10 cellular contexts compared by ENCODE assay signal in genomic region chr6:137414599-137414998, GRCh38.
A peak's percentile ranks its signal among the peaks of the same experiment; 100 is the strongest.
DNase-seq lines count a peak whose midpoint lies in the region; ATAC-seq and TF ChIP-seq lines count a peak whose summit lies in the region.
"Had no signal": no experiment of that assay in that cellular context is flagged by ENCODE, and none has a peak within 500 bp of the region (broad histone marks: within the 10 kb centered on the region; RNA-seq: fewer than 3 reads in every experiment).

No MANE protein-coding gene starts in this region.

- TF ChIP-seq CTCF in heart left ventricle (IDR thresholded peaks at IDR 0.05) (no peak), upper lobe of right lung (IDR thresholded peaks at IDR 0.05) (no peak)

- TF ChIP-seq POLR2A in heart left ventricle (IDR thresholded peaks at IDR 0.05): no peak

- peaks cover 0 to 17% (median 2%) of the 10 kb centered on the region in 12 donors for H3K4me1 ChIP-seq in heart left ventricle
- H3K4me1 ChIP-seq in effector memory CD4-positive, alpha-beta T cell (ENCODE audit: control insufficient read depth, insufficient read depth, low read length, poor library complexity, severe bottlenecking): no peaks in the 10 kb centered on the region
- no peaks in the 10 kb centered on the region for H3K4me1 ChIP-seq in muscle layer of duodenum (ENCODE audit: control insufficient read depth in 1 of 2, insufficient read depth in 2 of 2, low read length in 2 of 2)
- peaks cover 6% of the 10 kb centered on the region for H3K4me1 ChIP-seq in upper lobe of right lung

- no peak for DNase-seq in heart left ventricle
- no peak for DNase-seq in Right ventricle myocardium inferior (ENCODE audit: missing footprints)
- DNase-seq in effector memory CD4-positive, alpha-beta T cell: no peak
- no peak for DNase-seq in upper lobe of right lung
- no peak for DNase-seq in GDM1 (lab: John Stamatoyannopoulos, UW)
- DNase-seq in central memory CD4-positive, alpha-beta T cell: no peak
- DNase-seq: NCI-H1930 had no signal

- H3K27ac ChIP-seq in heart left ventricle (peak overlapping the region in 3 of 12 donors; percentile 52 to 76 (median 65)), muscle layer of duodenum (ENCODE audit: low read length) (no peak overlapping the region), upper lobe of right lung (peak overlapping the region; percentile 69)
- H3K27ac ChIP-seq in effector memory CD4-positive, alpha-beta T cell (ENCODE audit: insufficient read depth, low read length, poor library complexity, severe bottlenecking): no peak overlapping the region
- H3K27ac ChIP-seq: BLaER1 had no signal

- H3K27me3 ChIP-seq in heart left ventricle: peaks cover 0 to 36% (median 4%) of the 10 kb centered on the region in 9 donors
- no peaks in the 10 kb centered on the region for H3K27me3 ChIP-seq in effector memory CD4-positive, alpha-beta T cell (replicated peaks; ENCODE audit: control insufficient read depth, insufficient read depth, low read length, poor library complexity, severe bottlenecking)
- H3K27me3 ChIP-seq in muscle layer of duodenum (ENCODE audit: low read depth, low read length): no peaks in the 10 kb centered on the region
- H3K27me3 ChIP-seq in upper lobe of right lung: no peaks in the 10 kb centered on the region
- H3K27me3 ChIP-seq: BLaER1 had no signal

- H3K36me3 ChIP-seq in heart left ventricle (no peaks in the 10 kb centered on the region), muscle layer of duodenum (ENCODE audit: control insufficient read depth in 1 of 2, insufficient read depth in 2 of 2, low read length in 2 of 2) (no peaks in the 10 kb centered on the region), upper lobe of right lung (no peaks in the 10 kb centered on the region)
- H3K36me3 ChIP-seq in effector memory CD4-positive, alpha-beta T cell (ENCODE audit: control insufficient read depth, insufficient read depth, low read length): no peaks in the 10 kb centered on the region
- H3K36me3 ChIP-seq: BLaER1 had no signal

- H3K9me3 ChIP-seq in heart left ventricle (no peaks in the 10 kb centered on the region), muscle layer of duodenum (ENCODE audit: control insufficient read depth in 1 of 2, low read length in 2 of 2) (no peaks in the 10 kb centered on the region), upper lobe of right lung (no peaks in the 10 kb centered on the region)
- no peaks in the 10 kb centered on the region for H3K9me3 ChIP-seq in effector memory CD4-positive, alpha-beta T cell (ENCODE audit: control insufficient read depth, low read length)
- H3K9me3 ChIP-seq: BLaER1 had no signal

- H3K4me3 ChIP-seq in heart left ventricle (peak overlapping the region in 8 of 12 donors; percentile 43 to 58 (median 50)), muscle layer of duodenum (ENCODE audit: low read depth in 1 of 2, low read length in 2 of 2) (peak overlapping the region; percentile 67 to 73), upper lobe of right lung (peak overlapping the region; percentile 47)
- peak overlapping the region; percentile 52 for H3K4me3 ChIP-seq in effector memory CD4-positive, alpha-beta T cell (ENCODE audit: insufficient read depth, low read depth, low read length, poor library complexity, severe bottlenecking)

- ATAC-seq in heart left ventricle (peak in 2 of 4 donors; percentile 32 to 34), Right ventricle myocardium inferior (no peak), upper lobe of right lung (no peak), GM21825 (IDR thresholded peaks at IDR 0.05; ENCODE audit: unreplicated experiment) (no peak)

- intact Hi-C loops in heart left ventricle (cut with DNase I): loop anchor here in 7 of 10 donors (2.0 to 10.0 kb wide), 6 partner anchors 80 to 330 kb away; no protein-coding TSS in a partner anchor
- intact Hi-C loops in Right ventricle myocardium inferior (cut with DNase I): no loop called here
- intact Hi-C loops in upper lobe of right lung (cut with DNase I): no loop called here

- 45 to 49% (median 47%) methylated on average over 7 of the region's 7 CpGs for WGBS in heart left ventricle, 4 donors

Comparison
In these comparisons a context has a peak if more than half of its experiments do, and no peak if none do; other contexts are left out.
1. intact Hi-C loops: an anchor here in heart left ventricle (2.0 to 10.0 kb wide); none called in Right ventricle myocardium inferior and upper lobe of right lung.